ENCODE assay signal across 8 cellular contexts in the genomic region with DNA sequence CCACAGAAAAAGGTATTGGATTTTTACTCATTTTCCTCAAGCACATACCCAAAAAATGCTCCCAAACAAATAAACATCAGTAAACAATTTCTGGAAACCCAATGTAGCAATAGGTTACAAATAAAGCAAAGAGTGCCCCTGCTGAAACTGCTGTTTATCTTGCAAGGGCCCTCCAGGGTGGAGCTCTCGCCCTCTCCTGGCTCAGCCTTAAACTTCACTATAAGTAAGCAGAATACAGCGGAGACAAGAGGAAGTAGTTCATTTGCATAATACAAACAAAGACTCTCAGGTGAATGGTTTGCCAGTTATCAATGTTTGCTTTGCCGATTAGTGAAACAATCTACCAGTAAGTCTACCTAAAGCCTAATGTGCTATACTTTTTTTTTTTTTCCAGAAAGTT.
DNase-seq lines count a peak whose midpoint lies in the region; ATAC-seq and TF ChIP-seq lines count a peak whose summit lies in the region.

No MANE protein-coding gene starts in this region.

- no peak overlapping the region for H3K9ac ChIP-seq in Karpas-422 (ENCODE audit: low read length)

- no peaks in the 10 kb centered on the region for H3K4me1 ChIP-seq in Karpas-422 (ENCODE audit: low read length)

- CTCF ChIA-PET in GM10248 (lab: Yijun Ruan, JAX) = no interaction called here

- no peak overlapping the region for H3K4me3 ChIP-seq in Karpas-422 (ENCODE audit: low read length)
- H3K4me3 ChIP-seq in fibroblast of mammary gland (ENCODE audit: control insufficient read depth, low read depth, low read length) = no peak overlapping the region

- peak; percentile 88 for ATAC-seq in GM21526 (IDR thresholded peaks at IDR 0.05; ENCODE audit: low FRiP score, unreplicated experiment)

- no peaks in the 10 kb centered on the region for H3K27me3 ChIP-seq in Karpas-422 (ENCODE audit: low read length)

- H3K9me2 ChIP-seq in Karpas-422 (replicated peaks; ENCODE audit: insufficient read depth, low read length) = no peaks in the 10 kb centered on the region

- H3K27ac ChIP-seq in Karpas-422 (ENCODE audit: low read length) = no peak overlapping the region

- H2AFZ ChIP-seq in Karpas-422 (ENCODE audit: low read length) = no peak overlapping the region

- DNase-seq in GM10248 (ENCODE audit: extremely low spot score) (peak; percentile 30), Karpas-422 (peak; percentile 67), fibroblast of mammary gland (ENCODE audit: low read depth) (peak; percentile 24), hippocampal formation (lab: John Stamatoyannopoulos, UW) (no peak), HK-2 (ENCODE audit: unreplicated experiment) (no peak), NCI-H748 treated with DMSO at 0.1 percent for 48 hours (lab: John Stamatoyannopoulos, UW) (no peak), glomerular visceral epithelial cell (ENCODE audit: extremely low spot score) (no peak)

- H3K79me2 ChIP-seq in Karpas-422 (ENCODE audit: low read length) = no peaks in the 10 kb centered on the region

- POLR2A ChIA-PET in GM10248 (lab: Yijun Ruan, JAX) = no interaction called here

- no peaks in the 10 kb centered on the region for H3K36me3 ChIP-seq in Karpas-422 (ENCODE audit: insufficient read depth, low read length)

- TF ChIP-seq CTCF in GM10248 (IDR thresholded peaks at IDR 0.05; ENCODE audit: control extremely low read depth, extremely low read depth, low read depth, missing control alignments) (no peak), fibroblast of mammary gland (conservative IDR thresholded peaks at IDR 0.05; ENCODE audit: control insufficient read depth, insufficient read depth, low read depth, low read length) (peak; percentile 32)

- no peaks in the 10 kb centered on the region for H3K9me3 ChIP-seq in Karpas-422 (ENCODE audit: low read length)

- no peak overlapping the region for H3K4me2 ChIP-seq in Karpas-422 (ENCODE audit: low read depth, low read length, poor library complexity, severe bottlenecking)

- no peaks in the 10 kb centered on the region for H4K20me1 ChIP-seq in Karpas-422 (ENCODE audit: insufficient read depth, low read depth, low read length)

Comparison
In these comparisons a context has a peak if more than half of its experiments do, and no peak if none do; other contexts are left out.
1. DNase-seq: peak in GM10248 (single experiment), Karpas-422 (single experiment) and fibroblast of mammary gland (single experiment); none in hippocampal formation (0 of 2), HK-2 (single experiment), NCI-H748 treated with DMSO at 0.1 percent for 48 hours (single experiment) and glomerular visceral epithelial cell (single experiment).